ENCODE assay signal across 16 cellular contexts in genomic region chr7:24972166-24972477, GRCh38. TPM values are rescaled to one million over a fixed set of nuclear protein-coding genes. Genes with fewer than 3 reads are reported as not detected.
DNase-seq lines count a peak whose midpoint lies in the region; ATAC-seq and TF ChIP-seq lines count a peak whose summit lies in the region.
"Had no signal": no experiment of that assay in that cellular context is flagged by ENCODE, and none has a peak within 500 bp of the region (broad histone marks: within the 10 kb centered on the region; RNA-seq: fewer than 3 reads in every experiment).

No MANE protein-coding gene starts in this region.

- H3K4me3 ChIP-seq in HCT116 (replicated peaks in 1 of 2; ENCODE audit: low read depth in 1 of 2, low read length in 2 of 2) (peak overlapping the region in 1 of 2 experiments; percentile 49; a peak in 2 of 4 replicates), foreskin fibroblast (ENCODE audit: low read depth in 1 of 2, low read length in 2 of 2) (no peak overlapping the region), esophagus squamous epithelium (no peak overlapping the region)
- H3K4me3 ChIP-seq: MG63, pancreas had no signal

- H3K27ac ChIP-seq in HCT116 (ENCODE audit: low read depth, low read length) (peak overlapping the region; percentile 99), esophagus squamous epithelium (peak overlapping the region in 1 of 4 donors; percentile 80)
- H3K27ac ChIP-seq: pancreas had no signal

- peaks cover 75% of the 10 kb centered on the region for H3K4me1 Mint-ChIP-seq in activated T-helper 17 cell treated with anti-CD3 and anti-CD28 coated beads, Interleukin-2, amount 50 U/mL, for 72 hours
- peaks cover 74 to 83% of the 10 kb centered on the region in 2 donors for H3K4me1 Mint-ChIP-seq in natural killer cell

- H3K9ac ChIP-seq in HCT116 (ENCODE audit: low read length): peak overlapping the region; percentile 61

- TF ChIP-seq POLR2A in HCT116 (IDR thresholded peaks at IDR 0.05; ENCODE audit: borderline replicate concordance, extremely low read depth, insufficient read depth, insufficient read length) (no peak), esophagus squamous epithelium (IDR thresholded peaks at IDR 0.05) (no peak)

- CTCF ChIA-PET in HCT116 (lab: Charles Lee): interaction anchor here (0.8 to 3.7 kb wide), 3 partner anchors 10 to 160 kb away, joined by 3 to 23 read pairs (median 8); no protein-coding TSS in a partner anchor

- no peaks in the 10 kb centered on the region; the same call in 1 of the 2 replicates for H4K20me1 ChIP-seq in HCT116 (ENCODE audit: insufficient read depth)

- no peaks in the 10 kb centered on the region for H3K9me3 Mint-ChIP-seq in activated T-helper 17 cell treated with anti-CD3 and anti-CD28 coated beads, Interleukin-2, amount 50 U/mL, for 72 hours
- H3K9me3 Mint-ChIP-seq in natural killer cell: no peaks in the 10 kb centered on the region
- H3K9me3 Mint-ChIP-seq: activated CD4-positive, alpha-beta memory T cell treated with anti-CD3 and anti-CD28 coated beads, Interleukin-2, amount 10 ng/mL, durations not matched to agents 7 days and 5 days had no signal

- no peaks in the 10 kb centered on the region for H3K27me3 ChIP-seq in HCT116 (ENCODE audit: insufficient read depth, low read length)
- H3K27me3 ChIP-seq in esophagus squamous epithelium: no peaks in the 10 kb centered on the region
- H3K27me3 ChIP-seq: MG63, pancreas had no signal

- H3K27ac Mint-ChIP-seq in activated T-helper 17 cell treated with anti-CD3 and anti-CD28 coated beads, Interleukin-2, amount 50 U/mL, for 72 hours: peak overlapping the region; percentile 60
- peak overlapping the region; percentile 8 to 75 for H3K27ac Mint-ChIP-seq in natural killer cell
- H3K27ac Mint-ChIP-seq: activated CD4-positive, alpha-beta memory T cell treated with anti-CD3 and anti-CD28 coated beads, Interleukin-2, amount 10 ng/mL, durations not matched to agents 7 days and 5 days had no signal

- TF ChIP-seq CTCF in HCT116 (IDR thresholded peaks at IDR 0.05 in 2 of 3, conservative IDR thresholded peaks at IDR 0.05 in 1 of 3; ENCODE audit: borderline replicate concordance in 1 of 3, insufficient read depth in 1 of 3, low read depth in 2 of 3, low read length in 2 of 3) (no peak), natural killer cell (IDR thresholded peaks at IDR 0.05) (no peak), foreskin fibroblast (IDR thresholded peaks at IDR 0.05; ENCODE audit: low read depth, low read length) (no peak), esophagus squamous epithelium (IDR thresholded peaks at IDR 0.05) (no peak)

- H3K9me3 ChIP-seq in HCT116 (ENCODE audit: control insufficient read depth in 1 of 2, insufficient read depth in 1 of 2, low read depth in 1 of 2, low read length in 2 of 2): no peaks in the 10 kb centered on the region
- no peaks in the 10 kb centered on the region for H3K9me3 ChIP-seq in esophagus squamous epithelium
- H3K9me3 ChIP-seq: pancreas had no signal

- H3K4me1 ChIP-seq in HCT116 (ENCODE audit: control insufficient read depth in 1 of 2, insufficient read depth in 2 of 2, low read length in 2 of 2) (peaks cover 70 to 88% of the 10 kb centered on the region in 2 experiments), esophagus squamous epithelium (peaks cover 4 to 53% (median 21%) of the 10 kb centered on the region in 3 donors)
- H3K4me1 ChIP-seq: pancreas had no signal

- peaks cover 98% of the 10 kb centered on the region for H3K79me2 ChIP-seq in HCT116 (ENCODE audit: insufficient read depth, low read length)

- no peaks in the 10 kb centered on the region for H3K36me3 ChIP-seq in HCT116 (ENCODE audit: control insufficient read depth in 1 of 2, insufficient read depth in 2 of 2, low read length in 2 of 2)
- H3K36me3 ChIP-seq in esophagus squamous epithelium: no peaks in the 10 kb centered on the region
- H3K36me3 ChIP-seq: pancreas had no signal

- peak overlapping the region; percentile 71 for H3K4me3 Mint-ChIP-seq in activated T-helper 17 cell treated with anti-CD3 and anti-CD28 coated beads, Interleukin-2, amount 50 U/mL, for 72 hours
- peak overlapping the region; percentile 17 for H3K4me3 Mint-ChIP-seq in natural killer cell
- H3K4me3 Mint-ChIP-seq: activated CD4-positive, alpha-beta memory T cell treated with anti-CD3 and anti-CD28 coated beads, Interleukin-2, amount 10 ng/mL, durations not matched to agents 7 days and 5 days had no signal

- POLR2A ChIA-PET in HCT116 (lab: Charles Lee): interaction anchor here (1.1 to 1.8 kb wide), 2 partner anchors 10 to 153 kb away, joined by 5 to 6 read pairs; partner anchors contain the start of gene CYCS

- DNase-seq in COLO829 (ENCODE audit: low spot score) (peak; percentile 56), HCT116 (ENCODE audit: low read depth, low spot score) (no peak), natural killer cell (no peak), NCI-H1930 (lab: John Stamatoyannopoulos, UW) (no peak), foreskin fibroblast (no peak), esophagus squamous epithelium (lab: John Stamatoyannopoulos, UW) (no peak)
- DNase-seq: activated CD4-positive, alpha-beta memory T cell treated with anti-CD3 and anti-CD28 coated beads, Interleukin-2, amount 10 ng/mL, durations not matched to agents 7 days and 5 days; activated gamma-delta T cell; cortex of kidney; MG63; NK-92 treated with Interleukin-12 subunit alpha and Interleukin-12 subunit beta, amount 100 ng/mL, for 24 hours; pancreas; Right ventricle myocardium superior; substantia nigra had no signal

- WGBS in esophagus squamous epithelium, 2 donors: 36 to 50% methylated on average over 1 of the region's 1 CpG

- no peaks in the 10 kb centered on the region for H3K9me2 ChIP-seq in HCT116 (ENCODE audit: insufficient read depth)

- intact Hi-C loops in HCT116 (cut with micrococcal nuclease): loop anchor here (5.0 kb wide), 1 partner anchor 65 kb away; no protein-coding TSS in a partner anchor
- intact Hi-C loops in natural killer cell (cut with micrococcal nuclease): no loop called here
- intact Hi-C loops in esophagus squamous epithelium (cut with DNase I): no loop called here

- TF ChIP-seq RAD21 in HCT116 (IDR thresholded peaks at IDR 0.05; ENCODE audit: low read depth): no peak

- peaks cover 30% of the 10 kb centered on the region for H3K36me3 Mint-ChIP-seq in activated T-helper 17 cell treated with anti-CD3 and anti-CD28 coated beads, Interleukin-2, amount 50 U/mL, for 72 hours (ENCODE audit: low read depth)
- no peaks in the 10 kb centered on the region for H3K36me3 Mint-ChIP-seq in natural killer cell

- ATAC-seq in HCT116 (peak; percentile 14), natural killer cell (no peak), GM18502 (IDR thresholded peaks at IDR 0.05; ENCODE audit: poor library complexity, unreplicated experiment) (no peak)
- ATAC-seq in activated T-helper 17 cell treated with anti-CD3 and anti-CD28 coated beads, Interleukin-2, amount 50 U/mL, for 72 hours (replicated peaks): peak; percentile 45
- ATAC-seq: pancreas had no signal

- no peak overlapping the region for H2AFZ ChIP-seq in HCT116 (ENCODE audit: low read depth, low read length, poor library complexity, severe bottlenecking)

- no TSS peak for BruUV-seq in HCT116 (replicated peaks; lab: Mats Ljungman, UMichigan)

- RAD21 ChIA-PET in HCT116 (lab: Charles Lee; ENCODE audit: low non-redundant PET in 1 of 2, low total read pairs in 2 of 2, uncharacterized antibody in 2 of 2, unreplicated experiment in 2 of 2): no interaction called here

- no peaks in the 10 kb centered on the region for H3K27me3 Mint-ChIP-seq in activated T-helper 17 cell treated with anti-CD3 and anti-CD28 coated beads, Interleukin-2, amount 50 U/mL, for 72 hours
- H3K27me3 Mint-ChIP-seq in natural killer cell (ENCODE audit: low read depth in 2 of 2): no peaks in the 10 kb centered on the region
- H3K27me3 Mint-ChIP-seq: activated CD4-positive, alpha-beta memory T cell treated with anti-CD3 and anti-CD28 coated beads, Interleukin-2, amount 10 ng/mL, durations not matched to agents 7 days and 5 days had no signal

- peak overlapping the region; percentile 86 for H3K4me2 ChIP-seq in HCT116 (ENCODE audit: low read length)

TF ChIP-seq in HCT116, 20 proteins besides CTCF, POLR2A, EP300 and RAD21 (continues in another document):
- no peak for TF ChIP-seq EZH2 (IDR thresholded peaks at IDR 0.05)
- TF ChIP-seq SIN3A (IDR thresholded peaks at IDR 0.05; ENCODE audit: low read depth): no peak
- no peak for TF ChIP-seq REST (IDR thresholded peaks at IDR 0.05; ENCODE audit: low read depth)
- TF ChIP-seq EGR1 (IDR thresholded peaks at IDR 0.05; ENCODE audit: low read depth): no peak
- no peak for TF ChIP-seq ATF3 (IDR thresholded peaks at IDR 0.05)
- no peak for TF ChIP-seq CBX3 (IDR thresholded peaks at IDR 0.05; ENCODE audit: low read depth)

RNA-seq across cellular contexts. Expression of gene OSBPL3, which starts 7.9 kb away (rescaled TPM):
- total RNA-seq in HCT116 (2021; ENCODE audit: unreplicated experiment): 36.8 TPM
- 13.2 and 16.1 TPM in 2 replicates for polyA plus RNA-seq in HCT116 (2012)
- total RNA-seq in activated T-helper 17 cell treated with anti-CD3 and anti-CD28 coated beads, Interleukin-2, amount 50 U/mL, for 72 hours: 10 to 100 TPM; 57.6 to 70.6 TPM
- 10 to 100 TPM; 50.7 to 99.1 (median 65.1) TPM for total RNA-seq in natural killer cell
- 10 to 100 TPM in 3 of 4 donors, 1 to 10 TPM in 1; 8.9 to 22.6 (median 13.7) TPM for total RNA-seq in esophagus squamous epithelium

Comparison
In these comparisons a context has a peak if more than half of its experiments do, and no peak if none do; other contexts are left out.
1. ATAC-seq: peak in HCT116 (single experiment) and activated T-helper 17 cell treated with anti-CD3 and anti-CD28 coated beads, Interleukin-2, amount 50 U/mL, for 72 hours (single experiment); none in natural killer cell (0 of 3) and GM18502 (single experiment).